Comparison of ENCODE assay signal across 21 cellular contexts in the genomic region with DNA sequence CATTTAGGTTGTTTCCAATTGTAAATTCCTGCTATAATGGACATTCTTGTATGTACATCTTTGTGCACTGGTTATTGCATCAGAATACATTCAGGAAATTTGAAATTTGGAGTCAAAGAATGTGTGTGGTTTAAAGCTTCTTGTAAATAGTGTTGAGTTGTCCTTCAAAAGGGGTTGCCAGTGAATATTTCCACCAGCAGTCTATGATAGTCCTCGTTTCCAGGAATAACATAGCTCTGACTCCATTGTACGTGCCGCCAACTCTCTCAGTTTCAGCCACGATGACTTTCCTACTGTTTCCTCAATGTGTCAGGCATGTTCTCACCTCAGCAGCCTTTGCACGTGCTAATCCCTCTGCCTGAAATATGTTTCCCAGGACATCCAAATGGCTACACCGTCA. TPM values are rescaled to one million over a fixed set of nuclear protein-coding genes. Genes with fewer than 3 reads are reported as not detected.
A peak's percentile ranks its signal among the peaks of the same experiment; 100 is the strongest.
DNase-seq lines count a peak whose midpoint lies in the region; ATAC-seq, FAIRE-seq and TF ChIP-seq lines count a peak whose summit lies in the region.
"Had no signal": no experiment of that assay in that cellular context is flagged by ENCODE, and none has a peak within 500 bp of the region (broad histone marks: within the 10 kb centered on the region; RNA-seq: fewer than 3 reads in every experiment).

No MANE protein-coding gene starts in this region.

- H3K4me3 ChIP-seq in GM23248 (no peak overlapping the region), astrocyte (ENCODE audit: insufficient read depth, low read depth, low read length) (no peak overlapping the region)
- H3K4me3 ChIP-seq in CD4-positive, alpha-beta memory T cell (ENCODE audit: low read length in 2 of 2) = no peak overlapping the region
- H3K4me3 ChIP-seq: BLaER1 treated with 17β-estradiol and CSF1 and Interleukin-3, amounts not matched to agents 10 nM and 100 nM; dorsolateral prefrontal cortex; GM23338; heart right ventricle had no signal

- H3K4me1 ChIP-seq in GM23248 (ENCODE audit: insufficient read depth) (0 out of 2 replicates have a peak, but pooled peaks cover 6% of the 10 kb centered on the region), astrocyte (ENCODE audit: insufficient read depth, low read length) (no peaks in the 10 kb centered on the region)
- H3K4me1 ChIP-seq in CD4-positive, alpha-beta memory T cell (ENCODE audit: insufficient read depth, low read length) = no peaks in the 10 kb centered on the region

- H2AFZ ChIP-seq in GM23248 (peak overlapping the region; percentile 35; the same call in 1 of the 2 replicates), astrocyte (ENCODE audit: low read depth, low read length) (no peak overlapping the region)
- H2AFZ ChIP-seq: GM23338 had no signal

- intact Hi-C loops in activated CD4-positive, alpha-beta T cell treated with anti-CD3 and anti-CD28 coated beads for 36 hours (cut with DNase I, micrococcal nuclease) = loop anchor here (10.0 kb wide), 3 partner anchors 205 to 805 kb away; partner anchors contain the start of gene IWS1 (in 1 of the 2)
- intact Hi-C loops in CD4-positive, alpha-beta memory T cell (cut with micrococcal nuclease) = loop anchor here (10.0 kb wide), 1 partner anchor 235 kb away; the partner anchor contains the start of gene UGGT1

- H3K27ac ChIP-seq in GM23248 (peak overlapping the region; percentile 42; the same call in 1 of the 2 replicates), astrocyte (ENCODE audit: low read depth, low read length) (no peak overlapping the region), caudate nucleus (ENCODE audit: low read depth, low read length) (no peak overlapping the region)
- H3K27ac ChIP-seq in CD4-positive, alpha-beta memory T cell (ENCODE audit: low read depth, low read length) = no peak overlapping the region
- H3K27ac ChIP-seq: BLaER1 treated with 17β-estradiol and CSF1 and Interleukin-3, amounts not matched to agents 10 nM and 100 nM; dorsolateral prefrontal cortex; heart right ventricle had no signal

- WGBS in GM23248 (ENCODE audit: low coverage in 1 of 2, low lambda C conversion rate in 2 of 2, missing lambda C conversion rate in 2 of 2), 2 experiments = 43 to 52% methylated on average over 6 of the region's 6 CpGs

- no peaks in the 10 kb centered on the region for H3K9me2 ChIP-seq in GM23248 (ENCODE audit: insufficient read depth)

- POLR2A ChIA-PET in activated CD4-positive, alpha-beta T cell treated with anti-CD3 and anti-CD28 coated beads for 36 hours (lab: Charles Lee) = interaction anchor here (0.9 kb wide), 1 partner anchor 238 kb away, joined by 3 read pairs; the partner anchor contains the start of gene UGGT1
- POLR2A ChIA-PET in activated CD4-positive, alpha-beta T cell treated with anti-CD3 and anti-CD28 coated beads, Interleukin-2, amount 10 ng/mL, durations not matched to agents 7 days and 5 days (lab: Charles Lee) = no interaction called here
- POLR2A ChIA-PET in CD4-positive, alpha-beta memory T cell (lab: Charles Lee; ENCODE audit: partially characterized antibody) = no interaction called here

- H3K27me3 ChIP-seq in GM23248 (replicated peaks; ENCODE audit: insufficient read depth) (no peaks in the 10 kb centered on the region), astrocyte (ENCODE audit: insufficient read depth, low read length) (no peaks in the 10 kb centered on the region)
- no peaks in the 10 kb centered on the region for H3K27me3 ChIP-seq in CD4-positive, alpha-beta memory T cell (ENCODE audit: insufficient read depth, low read length)
- H3K27me3 ChIP-seq: BLaER1 treated with 17β-estradiol and CSF1 and Interleukin-3, amounts not matched to agents 10 nM and 100 nM; dorsolateral prefrontal cortex; heart right ventricle had no signal

- H4K20me1 ChIP-seq in GM23248 (ENCODE audit: insufficient read depth) = no peaks in the 10 kb centered on the region
- H4K20me1 ChIP-seq in astrocyte (ENCODE audit: insufficient read depth, low read length) = no peaks in the 10 kb centered on the region
- H4K20me1 ChIP-seq: BLaER1 treated with 17β-estradiol and CSF1 and Interleukin-3, amounts not matched to agents 10 nM and 100 nM had no signal

- H3K4me2 ChIP-seq in GM23248 (ENCODE audit: unreplicated experiment) (no peak overlapping the region), astrocyte (ENCODE audit: low read length) (no peak overlapping the region)
- H3K4me2 ChIP-seq: BLaER1 treated with 17β-estradiol and CSF1 and Interleukin-3, amounts not matched to agents 10 nM and 100 nM; GM23338 had no signal

- peak; percentile 79 for FAIRE-seq in astrocyte (lab: Jason Lieb, UNC)
- FAIRE-seq: HTR-8/SVneo had no signal

- H3K9me3 ChIP-seq in GM23248 (ENCODE audit: low read depth) (no peaks in the 10 kb centered on the region), astrocyte (ENCODE audit: insufficient read depth, low read depth, low read length) (peaks cover 7% of the 10 kb centered on the region)
- H3K9me3 ChIP-seq in CD4-positive, alpha-beta memory T cell (ENCODE audit: control insufficient read depth in 1 of 2, low read length in 2 of 2) = peaks cover 0 to 9% of the 10 kb centered on the region in 2 donors

- ATAC-seq in activated CD4-positive, alpha-beta T cell treated with anti-CD3 and anti-CD28 coated beads for 36 hours = peak; percentile 80
- ATAC-seq: GM23338; heart right ventricle; stimulated activated memory B cell treated with anti-CD40 and anti-IgM and Interleukin-4, amounts not matched to agents 10 μg/mL and 1 μg/mL and 100 μg/mL, for 72 hours had no signal

- H3K79me2 ChIP-seq in GM23248 (ENCODE audit: insufficient read depth) (no peaks in the 10 kb centered on the region), astrocyte (ENCODE audit: insufficient read depth, low read length) (no peaks in the 10 kb centered on the region)

- peak overlapping the region; percentile 51 for H3K27ac Mint-ChIP-seq in activated CD4-positive, alpha-beta T cell treated with anti-CD3 and anti-CD28 coated beads for 36 hours
- H3K27ac Mint-ChIP-seq in activated CD4-positive, alpha-beta T cell treated with anti-CD3 and anti-CD28 coated beads, Interleukin-2, amount 10 ng/mL, durations not matched to agents 7 days and 5 days = no peak overlapping the region
- no peak overlapping the region for H3K27ac Mint-ChIP-seq in astrocyte (ENCODE audit: unreplicated experiment)
- H3K27ac Mint-ChIP-seq in CD4-positive, alpha-beta memory T cell = no peak overlapping the region
- H3K27ac Mint-ChIP-seq: GM23338; immature natural killer cell; stimulated activated memory B cell treated with anti-CD40 and anti-IgM and Interleukin-4, amounts not matched to agents 10 μg/mL and 1 μg/mL and 100 μg/mL, for 72 hours; type B pancreatic cell had no signal

- no peak overlapping the region for H3K4me3 Mint-ChIP-seq in activated CD4-positive, alpha-beta T cell treated with anti-CD3 and anti-CD28 coated beads for 36 hours
- no peak overlapping the region for H3K4me3 Mint-ChIP-seq in activated CD4-positive, alpha-beta T cell treated with anti-CD3 and anti-CD28 coated beads, Interleukin-2, amount 10 ng/mL, durations not matched to agents 7 days and 5 days
- H3K4me3 Mint-ChIP-seq in astrocyte (ENCODE audit: unreplicated experiment) = no peak overlapping the region
- no peak overlapping the region for H3K4me3 Mint-ChIP-seq in CD4-positive, alpha-beta memory T cell
- H3K4me3 Mint-ChIP-seq: GM23338; immature natural killer cell; stimulated activated memory B cell treated with anti-CD40 and anti-IgM and Interleukin-4, amounts not matched to agents 10 μg/mL and 1 μg/mL and 100 μg/mL, for 72 hours; type B pancreatic cell had no signal

- peak; percentile 57 for DNase-seq in activated CD4-positive, alpha-beta T cell treated with anti-CD3 and anti-CD28 coated beads for 36 hours
- no peak for DNase-seq in activated CD4-positive, alpha-beta T cell treated with anti-CD3 and anti-CD28 coated beads, Interleukin-2, amount 10 ng/mL, durations not matched to agents 7 days and 5 days
- DNase-seq in GM23248 (peak; percentile 72), astrocyte (ENCODE audit: low read depth) (peak; percentile 41), non-pigmented ciliary epithelial cell (ENCODE audit: low read depth) (peak; percentile 34), caudate nucleus (lab: John Stamatoyannopoulos, UW) (no peak), SW480 (ENCODE audit: low spot score) (no peak)
- no peak for DNase-seq in CD4-positive, alpha-beta memory T cell
- DNase-seq: 8988T, dorsolateral prefrontal cortex, heart right ventricle, immature natural killer cell, Kasumi-1, NCI-H1105, NCI-H510A, RPMI8226 had no signal

- H3K36me3 Mint-ChIP-seq in activated CD4-positive, alpha-beta T cell treated with anti-CD3 and anti-CD28 coated beads for 36 hours (ENCODE audit: low read depth) = peaks cover 7% of the 10 kb centered on the region
- H3K36me3 Mint-ChIP-seq in activated CD4-positive, alpha-beta T cell treated with anti-CD3 and anti-CD28 coated beads, Interleukin-2, amount 10 ng/mL, durations not matched to agents 7 days and 5 days (ENCODE audit: low read depth) = peaks cover 7% of the 10 kb centered on the region
- H3K36me3 Mint-ChIP-seq in astrocyte (ENCODE audit: low read depth, unreplicated experiment) = peaks cover 2% of the 10 kb centered on the region
- H3K36me3 Mint-ChIP-seq in CD4-positive, alpha-beta memory T cell = peaks cover 4 to 8% of the 10 kb centered on the region in 2 donors
- H3K36me3 Mint-ChIP-seq: type B pancreatic cell had no signal

- peaks cover 13% of the 10 kb centered on the region for H3K9me3 Mint-ChIP-seq in activated CD4-positive, alpha-beta T cell treated with anti-CD3 and anti-CD28 coated beads for 36 hours (ENCODE audit: low read depth)
- peaks cover 17% of the 10 kb centered on the region for H3K9me3 Mint-ChIP-seq in activated CD4-positive, alpha-beta T cell treated with anti-CD3 and anti-CD28 coated beads, Interleukin-2, amount 10 ng/mL, durations not matched to agents 7 days and 5 days
- H3K9me3 Mint-ChIP-seq in astrocyte (ENCODE audit: unreplicated experiment) = peaks cover 11% of the 10 kb centered on the region
- H3K9me3 Mint-ChIP-seq in CD4-positive, alpha-beta memory T cell = peaks cover 0 to 26% (median 21%) of the 10 kb centered on the region in 8 donors
- H3K9me3 Mint-ChIP-seq: type B pancreatic cell had no signal

- peaks cover 10% of the 10 kb centered on the region for H3K4me1 Mint-ChIP-seq in activated CD4-positive, alpha-beta T cell treated with anti-CD3 and anti-CD28 coated beads for 36 hours
- peaks cover 7% of the 10 kb centered on the region for H3K4me1 Mint-ChIP-seq in activated CD4-positive, alpha-beta T cell treated with anti-CD3 and anti-CD28 coated beads, Interleukin-2, amount 10 ng/mL, durations not matched to agents 7 days and 5 days
- H3K4me1 Mint-ChIP-seq in astrocyte (ENCODE audit: low read depth, unreplicated experiment) = no peaks in the 10 kb centered on the region
- H3K4me1 Mint-ChIP-seq in CD4-positive, alpha-beta memory T cell = no peaks in the 10 kb centered on the region
- H3K4me1 Mint-ChIP-seq: GM23338; immature natural killer cell; stimulated activated memory B cell treated with anti-CD40 and anti-IgM and Interleukin-4, amounts not matched to agents 10 μg/mL and 1 μg/mL and 100 μg/mL, for 72 hours had no signal

- CTCF ChIA-PET in activated CD4-positive, alpha-beta T cell treated with anti-CD3 and anti-CD28 coated beads for 36 hours (lab: Charles Lee) = interaction anchor here (1.0 kb wide), 1 partner anchor 8 kb away, joined by 3 read pairs; no protein-coding TSS in a partner anchor
- CTCF ChIA-PET in activated CD4-positive, alpha-beta T cell treated with anti-CD3 and anti-CD28 coated beads, Interleukin-2, amount 10 ng/mL, durations not matched to agents 7 days and 5 days (lab: Charles Lee) = no interaction called here
- CTCF ChIA-PET in CD4-positive, alpha-beta memory T cell (lab: Charles Lee; ENCODE audit: partially characterized antibody) = no interaction called here

- H3F3A ChIP-seq in GM23248 (ENCODE audit: insufficient read depth) = peaks cover 7% of the 10 kb centered on the region; the same call in 1 of the 2 replicates

- TF ChIP-seq CTCF in astrocyte (IDR thresholded peaks at IDR 0.05; ENCODE audit: insufficient read depth, low read depth, low read length) = no peak

- H3K9ac ChIP-seq in GM23248 = no peak overlapping the region
- no peak overlapping the region for H3K9ac ChIP-seq in astrocyte (ENCODE audit: low read length)
- H3K9ac ChIP-seq: BLaER1 treated with 17β-estradiol and CSF1 and Interleukin-3, amounts not matched to agents 10 nM and 100 nM had no signal

- no peaks in the 10 kb centered on the region for H3K36me3 ChIP-seq in GM23248 (ENCODE audit: low read depth)
- H3K36me3 ChIP-seq in astrocyte (ENCODE audit: insufficient read depth, low read length) = no peaks in the 10 kb centered on the region
- no peaks in the 10 kb centered on the region for H3K36me3 ChIP-seq in CD4-positive, alpha-beta memory T cell (ENCODE audit: insufficient read depth, low read length)
- H3K36me3 ChIP-seq: heart right ventricle had no signal

- peaks cover 14% of the 10 kb centered on the region for H3K27me3 Mint-ChIP-seq in activated CD4-positive, alpha-beta T cell treated with anti-CD3 and anti-CD28 coated beads for 36 hours
- peaks cover 4% of the 10 kb centered on the region for H3K27me3 Mint-ChIP-seq in activated CD4-positive, alpha-beta T cell treated with anti-CD3 and anti-CD28 coated beads, Interleukin-2, amount 10 ng/mL, durations not matched to agents 7 days and 5 days
- peaks cover 8% of the 10 kb centered on the region for H3K27me3 Mint-ChIP-seq in astrocyte (ENCODE audit: low read depth, unreplicated experiment)
- H3K27me3 Mint-ChIP-seq in CD4-positive, alpha-beta memory T cell = peaks cover 7 to 19% of the 10 kb centered on the region in 2 donors
- H3K27me3 Mint-ChIP-seq: stimulated activated memory B cell treated with anti-CD40 and anti-IgM and Interleukin-4, amounts not matched to agents 10 μg/mL and 1 μg/mL and 100 μg/mL, for 72 hours; type B pancreatic cell had no signal

- in situ Hi-C loops in GM23248 (cut with MboI) = loop anchor here (25.0 kb wide), 1 partner anchor 408 kb away; no protein-coding TSS in a partner anchor

RNA-seq across cellular contexts. Expression of gene HS6ST1, which starts 10.9 kb away (rescaled TPM):
- 10 to 100 TPM; 12.8 to 13.8 TPM for total RNA-seq in activated CD4-positive, alpha-beta T cell treated with anti-CD3 and anti-CD28 coated beads for 36 hours
- total RNA-seq in activated CD4-positive, alpha-beta T cell treated with anti-CD3 and anti-CD28 coated beads, Interleukin-2, amount 10 ng/mL, durations not matched to agents 7 days and 5 days = 1 to 10 TPM; 7.9 to 8.4 TPM
- total RNA-seq in GM23248 (2014; rRNA removed; shearing (Covaris generic)) = 27.3 and 35.8 TPM in 2 replicates
- polyA plus RNA-seq in GM23248 (2016; fragmentation: Nextera tagmentation; extraction: Ambion mirVana) = 3.3 and 4.0 TPM in 2 replicates
- 20.5 and 20.9 TPM in 2 replicates for total RNA-seq in astrocyte
- total RNA-seq in CD4-positive, alpha-beta memory T cell = 10 to 100 TPM; 12.4 to 13.3 TPM
- polyA plus RNA-seq in CD4-positive, alpha-beta memory T cell = 1 to 10 TPM; 1.2 to 4.4 TPM

Comparison
In these comparisons a context has a peak if more than half of its experiments do, and no peak if none do; other contexts are left out.
1. DNase-seq: peak in activated CD4-positive, alpha-beta T cell treated with anti-CD3 and anti-CD28 coated beads for 36 hours (single experiment), GM23248 (single experiment), astrocyte (single experiment) and non-pigmented ciliary epithelial cell (single experiment); none in activated CD4-positive, alpha-beta T cell treated with anti-CD3 and anti-CD28 coated beads, Interleukin-2, amount 10 ng/mL, durations not matched to agents 7 days and 5 days (single experiment), CD4-positive, alpha-beta memory T cell (0 of 5), caudate nucleus (0 of 61) and SW480 (single experiment).